9 cellular contexts compared by ENCODE assay signal in the genomic region with DNA sequence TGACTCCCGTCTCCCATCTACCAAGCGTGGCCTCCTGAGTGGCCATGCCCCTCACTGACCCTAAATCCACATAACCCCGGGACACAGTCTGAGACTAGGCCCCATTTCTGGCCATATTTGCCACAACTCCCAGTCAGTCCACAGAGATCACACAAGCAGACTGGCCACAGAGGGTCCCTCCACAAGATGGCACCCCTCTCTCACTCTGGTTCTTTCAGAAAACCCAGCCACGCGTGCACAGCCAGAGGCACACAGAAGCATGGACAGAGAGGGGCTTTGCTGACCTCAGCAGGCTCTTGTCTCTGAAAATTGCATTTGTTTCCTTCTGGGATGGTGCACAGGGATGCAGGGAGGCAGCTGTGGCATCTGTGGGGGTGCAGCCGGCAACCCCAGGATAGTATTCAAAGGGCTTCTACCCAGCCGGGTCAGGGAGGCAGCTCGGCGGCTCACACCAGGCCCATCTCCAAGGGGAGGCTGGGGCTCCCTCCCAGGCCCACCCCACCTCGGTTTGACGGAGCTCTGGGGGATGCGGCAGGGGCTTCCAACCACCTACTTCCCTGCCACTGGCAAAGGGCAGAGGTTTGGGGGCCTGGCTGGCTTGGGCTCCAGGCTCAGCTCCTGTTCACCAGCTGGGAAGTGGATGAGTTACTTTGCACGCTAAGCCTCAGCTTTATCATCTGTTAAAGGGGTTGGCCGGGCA. TPM values are rescaled to one million over a fixed set of nuclear protein-coding genes. Genes with fewer than 3 reads are reported as not detected.
DNase-seq lines count a peak whose midpoint lies in the region; ATAC-seq, FAIRE-seq and TF ChIP-seq lines count a peak whose summit lies in the region.
"Had no signal": no experiment of that assay in that cellular context is flagged by ENCODE, and none has a peak within 500 bp of the region (broad histone marks: within the 10 kb centered on the region; RNA-seq: fewer than 3 reads in every experiment).

No MANE protein-coding gene starts in this region.

- no peaks in the 10 kb centered on the region for H3K36me3 Mint-ChIP-seq in endothelial cell (ENCODE audit: low read depth, unreplicated experiment)

- no peak overlapping the region for H3K27ac Mint-ChIP-seq in endothelial cell (ENCODE audit: unreplicated experiment)

- H3K27me3 Mint-ChIP-seq in endothelial cell (ENCODE audit: unreplicated experiment): no peaks in the 10 kb centered on the region

- H3K36me3 ChIP-seq in GM06990 (ENCODE audit: control insufficient read depth, insufficient read depth, low read length): no peaks in the 10 kb centered on the region

- no peak overlapping the region for H3K4me3 ChIP-seq in GM06990 (replicated peaks; ENCODE audit: low read depth, low read length)

- no peaks in the 10 kb centered on the region for H3K9me3 Mint-ChIP-seq in endothelial cell (ENCODE audit: unreplicated experiment)

- no peaks in the 10 kb centered on the region for H3K4me1 Mint-ChIP-seq in endothelial cell (ENCODE audit: unreplicated experiment)

- no peak overlapping the region for H3K4me3 Mint-ChIP-seq in endothelial cell (ENCODE audit: unreplicated experiment)

- H3K27me3 ChIP-seq in GM06990 (replicated peaks; ENCODE audit: control insufficient read depth, insufficient read depth, low read length): no peaks in the 10 kb centered on the region

- no peak for ATAC-seq in HG02610 (IDR thresholded peaks at IDR 0.05; ENCODE audit: unreplicated experiment)

- no peak for TF ChIP-seq POLR2A in H54 (IDR thresholded peaks at IDR 0.05; ENCODE audit: low read depth, low read length)

- peak; percentile 60 for TF ChIP-seq CTCF in AG09319 (IDR thresholded peaks at IDR 0.05; ENCODE audit: low read depth, low read length)
- peak; percentile 52 for TF ChIP-seq CTCF in GM06990 (IDR thresholded peaks at IDR 0.05; ENCODE audit: insufficient read depth, low read length, poor library complexity, severe bottlenecking)
- no peak for TF ChIP-seq CTCF in endothelial cell (IDR thresholded peaks at IDR 0.05; ENCODE audit: unreplicated experiment)

- FAIRE-seq in H54 (lab: Jason Lieb, UNC): no peak

- DNase-seq in AG09319 (ENCODE audit: extremely low read depth, low read depth): peak; percentile 16
- no peak for DNase-seq in GM06990 (ENCODE audit: extremely low read depth, insufficient read length)
- DNase-seq in SHP77 treated with DMSO at 0.1 percent for 48 hours (lab: John Stamatoyannopoulos, UW): peak; percentile 23
- peak; percentile 65 for DNase-seq in endothelial cell (ENCODE audit: low spot score)
- peak; percentile 64 for DNase-seq in myocyte (ENCODE audit: low read depth)
- DNase-seq in H54 (ENCODE audit: insufficient read length, low spot score): no peak
- DNase-seq in GF-D8 (lab: John Stamatoyannopoulos, UW): no peak

RNA-seq across cellular contexts. Expression of a gene that starts 16.8 kb away (rescaled TPM):
- 0.33 TPM for total RNA-seq in endothelial cell (ENCODE audit: unreplicated experiment)
- 0.03 TPM in 1 of 2 replicates, not detected in the other for total RNA-seq in myocyte
- 0.11 TPM for polyA plus RNA-seq in myocyte (2012)

RNA-seq across cellular contexts. Expression of a gene that starts 27.3 kb away (rescaled TPM):
- not detected for total RNA-seq in endothelial cell (ENCODE audit: unreplicated experiment)
- total RNA-seq in myocyte: 1.1 TPM in 1 of 2 replicates, not detected in the other
- not detected for polyA plus RNA-seq in myocyte (2012)
- total RNA-seq: subcutaneous adipose tissue had no signal

Comparison
In these comparisons a context has a peak if more than half of its experiments do, and no peak if none do; other contexts are left out.
1. DNase-seq: peak in AG09319 (single experiment), SHP77 treated with DMSO at 0.1 percent for 48 hours (single experiment), endothelial cell (single experiment) and myocyte (single experiment); none in GM06990 (single experiment), H54 (single experiment) and GF-D8 (single experiment).